1 cellular context compared by ENCODE assay signal in genomic region chr13:24921003-24921402, GRCh38.
TF ChIP-seq lines count a peak whose summit lies in the region.

No MANE protein-coding gene starts in this region.

TF ChIP-seq in HepG2, 621 proteins besides CTCF, POLR2A, EP300 and RAD21 (continued from another document):
- TF ChIP-seq, protein P1, sequence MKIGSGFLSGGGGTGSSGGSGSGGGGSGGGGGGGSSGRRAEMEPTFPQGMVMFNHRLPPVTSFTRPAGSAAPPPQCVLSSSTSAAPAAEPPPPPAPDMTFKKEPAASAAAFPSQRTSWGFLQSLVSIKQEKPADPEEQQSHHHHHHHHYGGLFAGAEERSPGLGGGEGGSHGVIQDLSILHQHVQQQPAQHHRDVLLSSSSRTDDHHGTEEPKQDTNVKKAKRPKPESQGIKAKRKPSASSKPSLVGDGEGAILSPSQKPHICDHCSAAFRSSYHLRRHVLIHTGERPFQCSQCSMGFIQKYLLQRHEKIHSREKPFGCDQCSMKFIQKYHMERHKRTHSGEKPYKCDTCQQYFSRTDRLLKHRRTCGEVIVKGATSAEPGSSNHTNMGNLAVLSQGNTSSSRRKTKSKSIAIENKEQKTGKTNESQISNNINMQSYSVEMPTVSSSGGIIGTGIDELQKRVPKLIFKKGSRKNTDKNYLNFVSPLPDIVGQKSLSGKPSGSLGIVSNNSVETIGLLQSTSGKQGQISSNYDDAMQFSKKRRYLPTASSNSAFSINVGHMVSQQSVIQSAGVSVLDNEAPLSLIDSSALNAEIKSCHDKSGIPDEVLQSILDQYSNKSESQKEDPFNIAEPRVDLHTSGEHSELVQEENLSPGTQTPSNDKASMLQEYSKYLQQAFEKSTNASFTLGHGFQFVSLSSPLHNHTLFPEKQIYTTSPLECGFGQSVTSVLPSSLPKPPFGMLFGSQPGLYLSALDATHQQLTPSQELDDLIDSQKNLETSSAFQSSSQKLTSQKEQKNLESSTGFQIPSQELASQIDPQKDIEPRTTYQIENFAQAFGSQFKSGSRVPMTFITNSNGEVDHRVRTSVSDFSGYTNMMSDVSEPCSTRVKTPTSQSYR (CRISPR knock-in tag; IDR thresholded peaks at IDR 0.05; ENCODE audit: borderline replicate concordance): no peak
- no peak for TF ChIP-seq XRCC5 (optimal IDR thresholded peaks at IDR 0.05; ENCODE audit: low read length)
- no peak for TF ChIP-seq ZNF720 (CRISPR knock-in tag; IDR thresholded peaks at IDR 0.05)
- TF ChIP-seq, protein P2, sequence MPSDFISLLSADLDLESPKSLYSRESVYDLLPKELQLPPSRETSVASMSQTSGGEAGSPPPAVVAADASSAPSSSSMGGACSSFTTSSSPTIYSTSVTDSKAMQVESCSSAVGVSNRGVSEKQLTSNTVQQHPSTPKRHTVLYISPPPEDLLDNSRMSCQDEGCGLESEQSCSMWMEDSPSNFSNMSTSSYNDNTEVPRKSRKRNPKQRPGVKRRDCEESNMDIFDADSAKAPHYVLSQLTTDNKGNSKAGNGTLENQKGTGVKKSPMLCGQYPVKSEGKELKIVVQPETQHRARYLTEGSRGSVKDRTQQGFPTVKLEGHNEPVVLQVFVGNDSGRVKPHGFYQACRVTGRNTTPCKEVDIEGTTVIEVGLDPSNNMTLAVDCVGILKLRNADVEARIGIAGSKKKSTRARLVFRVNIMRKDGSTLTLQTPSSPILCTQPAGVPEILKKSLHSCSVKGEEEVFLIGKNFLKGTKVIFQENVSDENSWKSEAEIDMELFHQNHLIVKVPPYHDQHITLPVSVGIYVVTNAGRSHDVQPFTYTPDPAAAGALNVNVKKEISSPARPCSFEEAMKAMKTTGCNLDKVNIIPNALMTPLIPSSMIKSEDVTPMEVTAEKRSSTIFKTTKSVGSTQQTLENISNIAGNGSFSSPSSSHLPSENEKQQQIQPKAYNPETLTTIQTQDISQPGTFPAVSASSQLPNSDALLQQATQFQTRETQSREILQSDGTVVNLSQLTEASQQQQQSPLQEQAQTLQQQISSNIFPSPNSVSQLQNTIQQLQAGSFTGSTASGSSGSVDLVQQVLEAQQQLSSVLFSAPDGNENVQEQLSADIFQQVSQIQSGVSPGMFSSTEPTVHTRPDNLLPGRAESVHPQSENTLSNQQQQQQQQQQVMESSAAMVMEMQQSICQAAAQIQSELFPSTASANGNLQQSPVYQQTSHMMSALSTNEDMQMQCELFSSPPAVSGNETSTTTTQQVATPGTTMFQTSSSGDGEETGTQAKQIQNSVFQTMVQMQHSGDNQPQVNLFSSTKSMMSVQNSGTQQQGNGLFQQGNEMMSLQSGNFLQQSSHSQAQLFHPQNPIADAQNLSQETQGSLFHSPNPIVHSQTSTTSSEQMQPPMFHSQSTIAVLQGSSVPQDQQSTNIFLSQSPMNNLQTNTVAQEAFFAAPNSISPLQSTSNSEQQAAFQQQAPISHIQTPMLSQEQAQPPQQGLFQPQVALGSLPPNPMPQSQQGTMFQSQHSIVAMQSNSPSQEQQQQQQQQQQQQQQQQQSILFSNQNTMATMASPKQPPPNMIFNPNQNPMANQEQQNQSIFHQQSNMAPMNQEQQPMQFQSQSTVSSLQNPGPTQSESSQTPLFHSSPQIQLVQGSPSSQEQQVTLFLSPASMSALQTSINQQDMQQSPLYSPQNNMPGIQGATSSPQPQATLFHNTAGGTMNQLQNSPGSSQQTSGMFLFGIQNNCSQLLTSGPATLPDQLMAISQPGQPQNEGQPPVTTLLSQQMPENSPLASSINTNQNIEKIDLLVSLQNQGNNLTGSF (CRISPR knock-in tag; IDR thresholded peaks at IDR 0.05): no peak
- TF ChIP-seq NFKB2 (CRISPR knock-in tag; IDR thresholded peaks at IDR 0.05; ENCODE audit: borderline replicate concordance): no peak
- no peak for TF ChIP-seq KMT2B (CRISPR knock-in tag; IDR thresholded peaks at IDR 0.05)
- TF ChIP-seq EZH2 (conservative IDR thresholded peaks at IDR 0.05; ENCODE audit: low read depth, low read length): no peak
- TF ChIP-seq RORA (CRISPR knock-in tag; IDR thresholded peaks at IDR 0.05): no peak
